ENCODE assay signal across 1 cellular context in genomic region chr6:41887355-41887754, GRCh38.
TF ChIP-seq lines count a peak whose summit lies in the region.

No MANE protein-coding gene starts in this region.

TF ChIP-seq in SK-N-SH, 30 proteins besides CTCF, POLR2A, EP300 and RAD21:
- TF ChIP-seq USF2 (IDR thresholded peaks at IDR 0.05; ENCODE audit: borderline replicate concordance, low read depth, low read length): no peak
- TF ChIP-seq CHD2 (IDR thresholded peaks at IDR 0.05; ENCODE audit: low read length, partially characterized antibody): no peak
- no peak for TF ChIP-seq TEAD4 (IDR thresholded peaks at IDR 0.05; ENCODE audit: borderline replicate concordance, insufficient read depth)
- TF ChIP-seq FOXM1 (IDR thresholded peaks at IDR 0.05; ENCODE audit: low read depth): no peak
- TF ChIP-seq MXI1 (IDR thresholded peaks at IDR 0.05; ENCODE audit: low read depth, low read length): no peak
- no peak for TF ChIP-seq USF1 (IDR thresholded peaks at IDR 0.05; ENCODE audit: borderline replicate concordance, low read depth)
- no peak for TF ChIP-seq NRF1 (IDR thresholded peaks at IDR 0.05; ENCODE audit: low read depth, low read length)
- no peak for TF ChIP-seq POLR2AphosphoS5 (IDR thresholded peaks at IDR 0.05; ENCODE audit: low read depth, low read length)
- no peak for TF ChIP-seq SIN3A (IDR thresholded peaks at IDR 0.05; ENCODE audit: borderline replicate concordance, low read depth, low read length)
- TF ChIP-seq FOXJ3 (CRISPR knock-in tag; IDR thresholded peaks at IDR 0.05): no peak
- no peak for TF ChIP-seq ELF1 (IDR thresholded peaks at IDR 0.05)
- TF ChIP-seq RFX5 (IDR thresholded peaks at IDR 0.05; ENCODE audit: low read length): no peak
